ENCODE assay signal across 24 cellular contexts in the genomic region with DNA sequence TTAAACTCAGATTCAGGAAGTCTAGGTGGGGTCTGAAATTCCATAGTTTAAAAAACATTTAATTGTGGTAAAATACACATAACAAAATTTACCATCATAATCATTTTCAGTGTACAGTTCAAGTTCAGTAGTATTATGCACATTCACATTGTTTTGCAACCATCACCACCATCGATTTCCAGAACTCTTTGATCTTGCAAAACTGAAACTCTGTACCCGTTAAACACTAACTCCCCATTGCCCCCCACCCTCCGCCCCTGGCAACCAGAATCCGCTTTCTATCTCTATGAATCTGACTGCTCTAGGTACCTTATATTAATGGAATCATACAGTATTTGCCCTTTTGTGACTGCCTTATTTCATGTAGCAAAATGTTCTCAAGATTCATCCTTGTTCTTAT.
"Had no signal": no experiment of that assay in that cellular context is flagged by ENCODE, and none has a peak within 500 bp of the region (broad histone marks: within the 10 kb centered on the region; RNA-seq: fewer than 3 reads in every experiment).

No MANE protein-coding gene starts in this region.

- H3K9me3 ChIP-seq: stomach, suprapubic skin, testis, thoracic aorta, thyroid gland, tibial artery, tibial nerve, transverse colon, upper lobe of left lung, upper lobe of right lung, uterus, vagina had no signal

- H3K27ac ChIP-seq: stomach, suprapubic skin, testis, thoracic aorta, thyroid gland, tibial artery, tibial nerve, transverse colon, upper lobe of left lung, upper lobe of right lung, uterus, vagina had no signal

- DNase-seq: stimulated activated CD4-positive, alpha-beta T cell treated with anti-CD3 and anti-CD28 coated beads, Interleukin-2, amount 100 ng/mL, for 48 hours; stimulated activated CD4-positive, alpha-beta T cell treated with anti-CD3 and anti-CD28 coated beads, Interleukin-4, amount 100 ng/mL, for 1 hour; stimulated activated CD4-positive, alpha-beta T cell treated with anti-CD3 and anti-CD28 coated beads, Interleukin-4, amount 100 ng/mL, for 24 hours; stimulated activated CD4-positive, alpha-beta T cell treated with anti-CD3 and anti-CD28 coated beads, Interleukin-4, amount 100 ng/mL, for 4 hours; stimulated activated CD8-positive, alpha-beta memory T cell treated with anti-CD3 and anti-CD28 coated beads, Interleukin-4, amount 100 ng/mL, for 48 hours; stimulated activated naive B cell treated with anti-CD40 and anti-IgM and Interleukin-4, amounts not matched to agents 10 μg/mL and 1 μg/mL and 100 μg/mL, for 72 hours; stimulated activated naive CD4-positive, alpha-beta T cell treated with Interleukin-2 at 50 U/mL for 16 hours; stimulated activated naive CD8-positive, alpha-beta T cell treated with anti-CD3 and anti-CD28 coated beads, Interleukin-15, amount 100 ng/mL, for 72 hours; stimulated activated naive CD8-positive, alpha-beta T cell treated with anti-CD3 and anti-CD28 coated beads, Interleukin-15, Interleukin-2, amounts not matched to agents 100 U/mL and 50 U/mL, for 24 hours; stomach; substantia nigra; testis; thyroid gland; tibial artery; transverse colon; trophoblast cell; upper lobe of left lung; upper lobe of right lung; uterus had no signal

- FAIRE-seq: urothelium cell line had no signal

- ATAC-seq: stimulated activated naive B cell treated with anti-CD40 and anti-IgM and Interleukin-4, amounts not matched to agents 10 μg/mL and 1 μg/mL and 100 μg/mL, for 72 hours; stimulated activated naive CD8-positive, alpha-beta T cell treated with anti-CD3 and anti-CD28 coated beads, Interleukin-15, amount 100 ng/mL, for 72 hours; stimulated activated naive CD8-positive, alpha-beta T cell treated with anti-CD3 and anti-CD28 coated beads, Interleukin-15, Interleukin-2, amounts not matched to agents 100 U/mL and 50 U/mL, for 24 hours; upper lobe of right lung had no signal

- H3K36me3 ChIP-seq: stomach, suprapubic skin, thoracic aorta, thyroid gland, tibial artery, tibial nerve, transverse colon, upper lobe of left lung, upper lobe of right lung, uterus, vagina had no signal

- H3K4me3 ChIP-seq: stomach, suprapubic skin, testis, thoracic aorta, thyroid gland, tibial artery, tibial nerve, transverse colon, upper lobe of left lung, upper lobe of right lung, uterus, vagina had no signal

- H3K27me3 ChIP-seq: stomach, suprapubic skin, testis, thyroid gland, tibial artery, tibial nerve, transverse colon, upper lobe of left lung, upper lobe of right lung, uterus, vagina had no signal

- H3K4me1 ChIP-seq: stomach, suprapubic skin, testis, thyroid gland, tibial artery, tibial nerve, transverse colon, upper lobe of left lung, upper lobe of right lung, uterus, vagina had no signal
